In the genomic region with DNA sequence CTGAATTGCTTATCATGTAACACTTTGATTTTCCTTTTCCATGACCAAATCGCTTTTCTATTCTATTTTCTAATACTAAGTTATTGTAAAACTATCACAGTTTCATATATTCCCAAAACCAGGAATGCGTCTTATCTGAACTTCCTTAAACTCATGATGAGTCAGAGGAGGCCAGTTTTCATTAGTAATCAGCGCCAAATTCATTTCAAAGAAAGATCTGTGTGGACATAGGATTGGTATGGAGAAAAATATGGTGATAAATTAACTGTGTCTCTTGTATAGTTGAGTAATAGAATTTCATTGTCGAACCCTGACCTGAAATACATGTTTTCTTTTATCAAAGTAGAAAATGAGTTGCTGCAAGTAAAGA, we compare ENCODE assay signal across 11 cellular contexts. TPM values are rescaled to one million over a fixed set of nuclear protein-coding genes. Genes with fewer than 3 reads are reported as not detected.
DNase-seq lines count a peak whose midpoint lies in the region; ATAC-seq and TF ChIP-seq lines count a peak whose summit lies in the region.
"Had no signal": no experiment of that assay in that cellular context is flagged by ENCODE, and none has a peak within 500 bp of the region (broad histone marks: within the 10 kb centered on the region; RNA-seq: fewer than 3 reads in every experiment).

No MANE protein-coding gene starts in this region.

- H3K27ac Mint-ChIP-seq in endothelial cell (ENCODE audit: unreplicated experiment) (peak overlapping the region; percentile 61), naive B cell (peak overlapping the region in 4 of 6 donors; percentile 0 to 63 (median 48)), natural killer cell (no peak overlapping the region)

- peak overlapping the region in 8 of 10 experiments; percentile 35 to 61 (median 41); a peak in 10 of 20 replicates for H3K4me3 ChIP-seq in BLaER1 treated with 17β-estradiol and CSF1 and Interleukin-3, amounts not matched to agents 10 nM and 100 nM
- peak overlapping the region; percentile 37 for H3K4me3 ChIP-seq in OCI-LY1 (ENCODE audit: low read depth, low read length, poor library complexity, severe bottlenecking)
- H3K4me3 ChIP-seq in psoas muscle: no peak overlapping the region
- H3K4me3 ChIP-seq: skin epidermis had no signal

- no peaks in the 10 kb centered on the region for H3F3A ChIP-seq in OCI-LY1 (ENCODE audit: insufficient read depth, low read length)

- peaks cover 75 to 79% (median 77%) of the 10 kb centered on the region in 10 experiments for H3K4me1 ChIP-seq in BLaER1 treated with 17β-estradiol and CSF1 and Interleukin-3, amounts not matched to agents 10 nM and 100 nM
- H3K4me1 ChIP-seq in OCI-LY1 (ENCODE audit: insufficient read depth, low read length, severe bottlenecking) (peaks cover 34% of the 10 kb centered on the region), psoas muscle (no peaks in the 10 kb centered on the region)

- peak overlapping the region; percentile 59 to 97 (median 91); a peak in 21 of 22 replicates for H3K27ac ChIP-seq in BLaER1 treated with 17β-estradiol and CSF1 and Interleukin-3, amounts not matched to agents 10 nM and 100 nM
- H3K27ac ChIP-seq in OCI-LY1 (ENCODE audit: low read depth, low read length, poor library complexity, severe bottlenecking) (peak overlapping the region; percentile 71), psoas muscle (no peak overlapping the region)

- H3K4me3 Mint-ChIP-seq in endothelial cell (ENCODE audit: unreplicated experiment) (no peak overlapping the region), naive B cell (peak overlapping the region; percentile 6 to 85 (median 60)), natural killer cell (no peak overlapping the region)

- H2AFZ ChIP-seq in OCI-LY1 (ENCODE audit: low read length): no peak overlapping the region

- H3K79me2 ChIP-seq in OCI-LY1 (ENCODE audit: insufficient read depth, low read length): no peaks in the 10 kb centered on the region; the same call in 1 of the 2 replicates

- no peak for ATAC-seq in naive B cell (ENCODE audit: low read depth in 2 of 2)
- no peak for ATAC-seq in psoas muscle
- no peak for ATAC-seq in natural killer cell
- no peak for ATAC-seq in GM18909 (IDR thresholded peaks at IDR 0.05; ENCODE audit: poor library complexity, unreplicated experiment)

- peaks cover 0 to under 1% (median 0%) of the 10 kb centered on the region in 11 experiments; a peak in 1 of 22 replicates for H3K9me3 ChIP-seq in BLaER1 treated with 17β-estradiol and CSF1 and Interleukin-3, amounts not matched to agents 10 nM and 100 nM (replicated peaks in 1 of 11)
- no peaks in the 10 kb centered on the region for H3K9me3 ChIP-seq in OCI-LY1 (ENCODE audit: low read length)
- H3K9me3 ChIP-seq in psoas muscle: no peaks in the 10 kb centered on the region

- peaks cover 7% of the 10 kb centered on the region for H3K36me3 Mint-ChIP-seq in endothelial cell (ENCODE audit: low read depth, unreplicated experiment)
- no peaks in the 10 kb centered on the region for H3K36me3 Mint-ChIP-seq in naive B cell
- H3K36me3 Mint-ChIP-seq in natural killer cell: no peaks in the 10 kb centered on the region

- H3K27me3 Mint-ChIP-seq in endothelial cell (ENCODE audit: unreplicated experiment) (no peaks in the 10 kb centered on the region), naive B cell (no peaks in the 10 kb centered on the region), natural killer cell (ENCODE audit: low read depth in 2 of 2) (no peaks in the 10 kb centered on the region)

- H3K36me3 ChIP-seq in BLaER1 treated with 17β-estradiol and CSF1 and Interleukin-3, amounts not matched to agents 10 nM and 100 nM: peaks cover 0 to 21% (median 12%) of the 10 kb centered on the region in 11 experiments; a peak in 17 of 22 replicates
- peaks cover 2% of the 10 kb centered on the region; the same call in 1 of the 2 replicates for H3K36me3 ChIP-seq in OCI-LY1 (ENCODE audit: insufficient read depth, low read length)
- H3K36me3 ChIP-seq in psoas muscle (ENCODE audit: insufficient read depth in 1 of 2, low read depth in 1 of 2): peaks cover 0 to 34% of the 10 kb centered on the region in 2 donors

- H3K27me3 ChIP-seq in BLaER1 treated with 17β-estradiol and CSF1 and Interleukin-3, amounts not matched to agents 10 nM and 100 nM: no peaks in the 10 kb centered on the region
- no peaks in the 10 kb centered on the region for H3K27me3 ChIP-seq in OCI-LY1 (ENCODE audit: insufficient read depth, low read length)
- H3K27me3 ChIP-seq in psoas muscle (ENCODE audit: insufficient read depth in 3 of 3, low read length in 2 of 3): no peaks in the 10 kb centered on the region

- peak overlapping the region; percentile 63 to 83 (median 77); a peak in 21 of 22 replicates for H3K9ac ChIP-seq in BLaER1 treated with 17β-estradiol and CSF1 and Interleukin-3, amounts not matched to agents 10 nM and 100 nM
- H3K9ac ChIP-seq in OCI-LY1 (ENCODE audit: low read length): peak overlapping the region; percentile 45; the same call in 1 of the 2 replicates

- peak overlapping the region; percentile 80 to 98 (median 89) for H3K4me2 ChIP-seq in BLaER1 treated with 17β-estradiol and CSF1 and Interleukin-3, amounts not matched to agents 10 nM and 100 nM
- H3K4me2 ChIP-seq in OCI-LY1 (ENCODE audit: low read length): peak overlapping the region; percentile 74

- H3K9me3 Mint-ChIP-seq in endothelial cell (ENCODE audit: unreplicated experiment) (no peaks in the 10 kb centered on the region), naive B cell (no peaks in the 10 kb centered on the region), natural killer cell (no peaks in the 10 kb centered on the region)

- H3K4me1 Mint-ChIP-seq in endothelial cell (ENCODE audit: unreplicated experiment) (peaks cover 61% of the 10 kb centered on the region), naive B cell (peaks cover 32 to 48% (median 39%) of the 10 kb centered on the region in 3 donors), natural killer cell (peaks cover 6 to 15% of the 10 kb centered on the region in 2 donors)

- no peaks in the 10 kb centered on the region for H4K20me1 ChIP-seq in BLaER1 treated with 17β-estradiol and CSF1 and Interleukin-3, amounts not matched to agents 10 nM and 100 nM
- no peaks in the 10 kb centered on the region for H4K20me1 ChIP-seq in OCI-LY1 (ENCODE audit: insufficient read depth, low read length)

- H3K9me2 ChIP-seq in OCI-LY1 (ENCODE audit: low read depth, low read length): no peaks in the 10 kb centered on the region

- DNase-seq in endothelial cell (ENCODE audit: low spot score) (no peak), naive B cell (no peak), SIG-M5 treated with dmso at 0.1 percent for 504 hours (lab: John Stamatoyannopoulos, UW; ENCODE audit: unreplicated experiment) (no peak), psoas muscle (no peak), natural killer cell (no peak)
- DNase-seq: DMS79, KG1 had no signal

- no peak for TF ChIP-seq CTCF in OCI-LY1 (IDR thresholded peaks at IDR 0.05; ENCODE audit: low read length)
- TF ChIP-seq CTCF in endothelial cell (IDR thresholded peaks at IDR 0.05; ENCODE audit: unreplicated experiment): no peak
- no peak for TF ChIP-seq CTCF in psoas muscle (IDR thresholded peaks at IDR 0.05)
- TF ChIP-seq CTCF in natural killer cell (IDR thresholded peaks at IDR 0.05): no peak

- WGBS in psoas muscle, 3 donors: 88 to 92% (median 91%) methylated on average over 4 of the region's 4 CpGs

- intact Hi-C loops in psoas muscle (cut with DNase I): no loop called here
- intact Hi-C loops in natural killer cell (cut with micrococcal nuclease): no loop called here

RNA-seq across cellular contexts. Expression of gene SDCCAG8, which starts 12.4 kb away (rescaled TPM):
- total RNA-seq in endothelial cell (ENCODE audit: unreplicated experiment): 41.9 TPM
- polyA plus RNA-seq in naive B cell (ENCODE audit: low read depth in 6 of 6): 10 to 100 TPM; 42.9 to 60.7 (median 53.0) TPM
- total RNA-seq in psoas muscle: 10 to 100 TPM; 20.9 to 27.6 (median 24.4) TPM
- polyA plus RNA-seq in psoas muscle: 10 to 100 TPM in 1 of 3 donors, 1 to 10 TPM in 2; 6.4 to 17.4 (median 9.8) TPM
- total RNA-seq in natural killer cell: 10 to 100 TPM; 17.8 to 28.3 (median 21.2) TPM

RNA-seq across cellular contexts. Expression of gene CEP170, which starts 13.2 kb away (rescaled TPM):
- 168 TPM for total RNA-seq in endothelial cell (ENCODE audit: unreplicated experiment)
- polyA plus RNA-seq in naive B cell (ENCODE audit: low read depth in 6 of 6): 10 to 100 TPM; 16.6 to 36.0 (median 23.2) TPM
- total RNA-seq in psoas muscle: 10 to 100 TPM; 22.8 to 35.1 (median 28.6) TPM
- 10 to 100 TPM in 2 of 3 donors, 1 to 10 TPM in 1; 9.1 to 22.9 (median 10.7) TPM for polyA plus RNA-seq in psoas muscle
- 10 to 100 TPM; 13.5 to 22.7 (median 19.1) TPM for total RNA-seq in natural killer cell

Comparison
In these comparisons a context has a peak if more than half of its experiments do, and no peak if none do; other contexts are left out.
1. H3K27ac Mint-ChIP-seq: peak in endothelial cell (single experiment) and naive B cell (4 of 6); none in natural killer cell (0 of 2).
2. H3K4me3 Mint-ChIP-seq: peak in naive B cell (8 of 8); none in endothelial cell (single experiment) and natural killer cell (single experiment).